22 cellular contexts compared by ENCODE assay signal in the genomic region with DNA sequence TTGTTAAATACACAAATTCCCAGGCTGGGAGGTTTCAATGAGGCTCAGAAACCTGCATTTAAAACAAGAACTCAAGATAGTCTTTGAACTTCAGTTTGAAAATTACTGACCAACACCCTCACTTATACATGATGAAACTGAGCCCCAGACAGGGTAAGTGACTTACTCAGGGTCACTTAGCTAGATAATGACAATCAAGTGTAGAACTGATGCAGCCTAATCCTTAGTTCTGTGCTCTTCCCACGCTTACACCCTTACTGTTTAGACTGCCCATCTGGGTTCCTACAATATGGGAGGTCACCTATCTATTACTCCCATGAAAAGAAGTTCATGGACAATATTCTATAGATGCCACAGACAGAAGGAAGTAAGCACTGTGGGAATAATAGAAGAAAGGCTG.
"Had no signal": no experiment of that assay in that cellular context is flagged by ENCODE, and none has a peak within 500 bp of the region (broad histone marks: within the 10 kb centered on the region; RNA-seq: fewer than 3 reads in every experiment).

No MANE protein-coding gene starts in this region.

- H3K9me3 ChIP-seq: SK-N-SH had no signal

- H3K4me2 ChIP-seq: SK-N-SH had no signal

- DNase-seq: KBM-7; MV-4-11; NCI-H1048; NCI-H1105; NCI-H1436 treated with DMSO at 0.1 percent for 48 hours; NCI-H1694; NCI-H187 treated with DMSO at 0.1 percent for 48 hours; NCI-H2029 treated with DMSO at 0.1 percent for 48 hours; NCI-H2171 treated with DMSO at 0.1 percent for 48 hours; NCI-H345; NCI-H446 treated with DMSO at 0.1 percent for 48 hours; NCI-H510A treated with DMSO at 0.1 percent for 48 hours; NCI-H526; NCI-H748 treated with DMSO at 0.1 percent for 48 hours; NK-92 treated with Interleukin-12 subunit alpha and Interleukin-12 subunit beta, amount 100 ng/mL, for 24 hours; PC-3; SHP77; SK-N-SH; SW 1271; T-cell had no signal

- H3K9ac ChIP-seq: SK-N-SH had no signal

- H3K27ac ChIP-seq: RWPE1 had no signal

- ATAC-seq: Panc1, PC-3, T-cell had no signal
